27 cellular contexts compared by ENCODE assay signal in the genomic region with DNA sequence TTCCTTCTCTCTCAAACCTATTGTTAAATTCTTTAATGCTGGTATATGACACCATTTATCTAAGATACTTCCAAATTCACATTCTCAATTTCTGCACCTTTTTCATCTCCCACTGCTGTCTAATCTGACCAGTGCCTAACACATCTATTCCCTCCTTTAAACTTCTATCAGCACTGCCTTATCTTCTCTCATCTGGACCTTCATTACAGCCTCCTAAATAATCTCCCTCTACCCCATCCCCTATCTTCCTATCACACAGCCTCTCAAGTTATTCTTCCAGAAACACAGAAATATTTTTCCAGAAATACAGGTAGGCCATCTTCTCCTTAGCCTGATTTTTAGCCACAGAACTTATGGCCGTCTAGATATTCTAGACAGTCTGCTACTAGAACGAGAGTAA. TPM values are rescaled to one million over a fixed set of nuclear protein-coding genes. Genes with fewer than 3 reads are reported as not detected.
DNase-seq lines count a peak whose midpoint lies in the region; ATAC-seq and TF ChIP-seq lines count a peak whose summit lies in the region.
"Had no signal": no experiment of that assay in that cellular context is flagged by ENCODE, and none has a peak within 500 bp of the region (broad histone marks: within the 10 kb centered on the region; RNA-seq: fewer than 3 reads in every experiment).

No MANE protein-coding gene starts in this region.

- H3K4me3 ChIP-seq in Karpas-422 (ENCODE audit: low read length), result no peak overlapping the region
- no peak overlapping the region for H3K4me3 ChIP-seq in tibial artery
- H3K4me3 ChIP-seq: GM12878, MG63, PC-9, SJCRH30 had no signal

- H3K9me3 ChIP-seq in Karpas-422 (ENCODE audit: low read length) (no peaks in the 10 kb centered on the region), tibial artery (no peaks in the 10 kb centered on the region)
- H3K9me3 ChIP-seq: BE2C, MG63, SJCRH30 had no signal

- TF ChIP-seq CTCF in activated B cell treated with CpG ODN at 0.5 μM for 24 hours (IDR thresholded peaks at IDR 0.05) (no peak), tibial artery (IDR thresholded peaks at IDR 0.05) (no peak)

- H4K20me1 ChIP-seq in Karpas-422 (ENCODE audit: insufficient read depth, low read depth, low read length), result no peaks in the 10 kb centered on the region

- H3K27me3 ChIP-seq in Karpas-422 (ENCODE audit: low read length), result no peaks in the 10 kb centered on the region
- no peaks in the 10 kb centered on the region for H3K27me3 ChIP-seq in tibial artery
- H3K27me3 ChIP-seq: BE2C, MG63, SJCRH30 had no signal

- no peaks in the 10 kb centered on the region for H3K27me3 Mint-ChIP-seq in activated CD4-positive, alpha-beta T cell treated with anti-CD3 and anti-CD28 coated beads for 36 hours
- no peaks in the 10 kb centered on the region for H3K27me3 Mint-ChIP-seq in activated B cell treated with CpG ODN at 0.5 μM for 24 hours
- H3K27me3 Mint-ChIP-seq in stimulated activated memory B cell treated with anti-CD40 and anti-IgM and Interleukin-4, amounts not matched to agents 10 μg/mL and 1 μg/mL and 100 μg/mL, for 72 hours, result no peaks in the 10 kb centered on the region
- H3K27me3 Mint-ChIP-seq: CD4-positive, CD25-positive, alpha-beta regulatory T cell had no signal

- H3K27ac ChIP-seq in Karpas-422 (ENCODE audit: low read length), result 0 out of 2 replicates have a peak overlapping the region, but pooled peaks have one; percentile 32
- no peak overlapping the region for H3K27ac ChIP-seq in tibial artery
- H3K27ac ChIP-seq: 22Rv1, HL-60, PC-9, SJCRH30 had no signal

- H3K4me1 ChIP-seq in Karpas-422 (ENCODE audit: low read length), result peaks cover 73% of the 10 kb centered on the region
- H3K4me1 ChIP-seq in tibial artery, result peaks cover 0 to 17% (median 4%) of the 10 kb centered on the region in 4 donors
- H3K4me1 ChIP-seq: BE2C, SJCRH30 had no signal

- ATAC-seq in activated CD4-positive, alpha-beta T cell treated with anti-CD3 and anti-CD28 coated beads for 36 hours, result no peak
- ATAC-seq in activated B cell treated with CpG ODN at 0.5 μM for 24 hours (ENCODE audit: low read depth), result no peak
- no peak for ATAC-seq in stimulated activated memory B cell treated with anti-CD40 and anti-IgM and Interleukin-4, amounts not matched to agents 10 μg/mL and 1 μg/mL and 100 μg/mL, for 72 hours
- ATAC-seq: GM12878, Right ventricle myocardium inferior, SK-N-SH treated with all-trans-retinoic acid at 6 μM for 48 hours had no signal

- no peak overlapping the region for H2AFZ ChIP-seq in Karpas-422 (ENCODE audit: low read length)
- H2AFZ ChIP-seq: PC-9 had no signal

- peaks cover 19% of the 10 kb centered on the region for H3K36me3 Mint-ChIP-seq in activated CD4-positive, alpha-beta T cell treated with anti-CD3 and anti-CD28 coated beads for 36 hours (ENCODE audit: low read depth)
- H3K36me3 Mint-ChIP-seq in activated B cell treated with CpG ODN at 0.5 μM for 24 hours (ENCODE audit: low read depth), result peaks cover 26% of the 10 kb centered on the region
- H3K36me3 Mint-ChIP-seq in stimulated activated memory B cell treated with anti-CD40 and anti-IgM and Interleukin-4, amounts not matched to agents 10 μg/mL and 1 μg/mL and 100 μg/mL, for 72 hours, result peaks cover 8% of the 10 kb centered on the region

- DNase-seq in activated CD4-positive, alpha-beta T cell treated with anti-CD3 and anti-CD28 coated beads for 36 hours, result no peak
- no peak for DNase-seq in activated CD4-positive, alpha-beta T cell treated with anti-CD3 and anti-CD28 coated beads, Interleukin-2, amount 50 U/mL, for 4 hours
- DNase-seq in Karpas-422 (no peak), activated B cell treated with CpG ODN at 0.5 μM for 24 hours (no peak), tibial artery (no peak), H4 (ENCODE audit: low spot score) (no peak)
- DNase-seq in stimulated activated CD4-positive, alpha-beta T cell treated with anti-CD3 and anti-CD28 coated beads, Interleukin-15, amount 100 ng/mL, for 24 hours, result no peak
- DNase-seq: BE2C; CD4-positive, CD25-positive, alpha-beta regulatory T cell; EL; GDM1; MG63; NCI-H1105 treated with DMSO at 0.1 percent for 48 hours; NCI-H146; NCI-H1930; NCI-H2107; NCI-H446; NCI-H524 treated with DMSO at 0.1 percent for 48 hours; NCI-H774; PC-9; SJCRH30 had no signal

- peak overlapping the region; percentile 12 for H3K27ac Mint-ChIP-seq in activated CD4-positive, alpha-beta T cell treated with anti-CD3 and anti-CD28 coated beads for 36 hours
- peak overlapping the region; percentile 7 for H3K27ac Mint-ChIP-seq in activated B cell treated with CpG ODN at 0.5 μM for 24 hours
- peak overlapping the region; percentile 87 for H3K27ac Mint-ChIP-seq in stimulated activated memory B cell treated with anti-CD40 and anti-IgM and Interleukin-4, amounts not matched to agents 10 μg/mL and 1 μg/mL and 100 μg/mL, for 72 hours

- H3K9ac ChIP-seq in Karpas-422 (ENCODE audit: low read length), result no peak overlapping the region

- H3K36me3 ChIP-seq in Karpas-422 (ENCODE audit: insufficient read depth, low read length), result peaks cover 3% of the 10 kb centered on the region; the same call in 1 of the 2 replicates
- H3K36me3 ChIP-seq in tibial artery, result no peaks in the 10 kb centered on the region
- H3K36me3 ChIP-seq: BE2C, MG63, SJCRH30 had no signal

- H3K4me1 Mint-ChIP-seq in activated CD4-positive, alpha-beta T cell treated with anti-CD3 and anti-CD28 coated beads for 36 hours, result peaks cover 54% of the 10 kb centered on the region
- peaks cover 80% of the 10 kb centered on the region for H3K4me1 Mint-ChIP-seq in activated B cell treated with CpG ODN at 0.5 μM for 24 hours
- peaks cover 69% of the 10 kb centered on the region for H3K4me1 Mint-ChIP-seq in stimulated activated memory B cell treated with anti-CD40 and anti-IgM and Interleukin-4, amounts not matched to agents 10 μg/mL and 1 μg/mL and 100 μg/mL, for 72 hours

- peak overlapping the region; percentile 21 for H3K4me2 ChIP-seq in Karpas-422 (ENCODE audit: low read depth, low read length, poor library complexity, severe bottlenecking)
- H3K4me2 ChIP-seq: PC-9 had no signal

- CTCF ChIA-PET in activated CD4-positive, alpha-beta T cell treated with anti-CD3 and anti-CD28 coated beads for 36 hours (lab: Charles Lee), result no interaction called here
- CTCF ChIA-PET in activated B cell treated with CpG ODN at 0.5 μM for 24 hours (lab: Charles Lee), result interaction anchor here (2.0 kb wide), 1 partner anchor 14 kb away, joined by 5 read pairs; no protein-coding TSS in a partner anchor

- no peaks in the 10 kb centered on the region for H3K9me3 Mint-ChIP-seq in activated CD4-positive, alpha-beta T cell treated with anti-CD3 and anti-CD28 coated beads for 36 hours (ENCODE audit: low read depth)
- H3K9me3 Mint-ChIP-seq in activated B cell treated with CpG ODN at 0.5 μM for 24 hours, result no peaks in the 10 kb centered on the region
- H3K9me3 Mint-ChIP-seq in stimulated activated memory B cell treated with anti-CD40 and anti-IgM and Interleukin-4, amounts not matched to agents 10 μg/mL and 1 μg/mL and 100 μg/mL, for 72 hours, result no peaks in the 10 kb centered on the region
- H3K9me3 Mint-ChIP-seq: CD4-positive, CD25-positive, alpha-beta regulatory T cell had no signal

- POLR2A ChIA-PET in activated CD4-positive, alpha-beta T cell treated with anti-CD3 and anti-CD28 coated beads for 36 hours (lab: Charles Lee), result no interaction called here
- POLR2A ChIA-PET in activated B cell treated with CpG ODN at 0.5 μM for 24 hours (lab: Charles Lee), result no interaction called here

- H3K4me3 Mint-ChIP-seq in activated CD4-positive, alpha-beta T cell treated with anti-CD3 and anti-CD28 coated beads for 36 hours, result no peak overlapping the region
- H3K4me3 Mint-ChIP-seq in activated B cell treated with CpG ODN at 0.5 μM for 24 hours, result no peak overlapping the region
- H3K4me3 Mint-ChIP-seq in stimulated activated memory B cell treated with anti-CD40 and anti-IgM and Interleukin-4, amounts not matched to agents 10 μg/mL and 1 μg/mL and 100 μg/mL, for 72 hours, result no peak overlapping the region

- intact Hi-C loops in activated CD4-positive, alpha-beta T cell treated with anti-CD3 and anti-CD28 coated beads for 36 hours (cut with DNase I, micrococcal nuclease), result no loop called here
- intact Hi-C loops in activated B cell treated with CpG ODN at 0.5 μM for 24 hours (cut with micrococcal nuclease) (no loop called here), tibial artery (cut with DNase I; ENCODE audit: low total_unique reads) (no loop called here)

- H3K9me2 ChIP-seq in Karpas-422 (replicated peaks; ENCODE audit: insufficient read depth, low read length), result no peaks in the 10 kb centered on the region

- H3K79me2 ChIP-seq in Karpas-422 (ENCODE audit: low read length), result peaks cover 93% of the 10 kb centered on the region

RNA-seq across cellular contexts. Expression of a gene that starts 5.5 kb away (rescaled TPM):
- total RNA-seq in activated CD4-positive, alpha-beta T cell treated with anti-CD3 and anti-CD28 coated beads for 36 hours, result 10 to 100 TPM; 18.4 to 23.4 TPM
- 13.8 and 15.1 TPM in 2 replicates for total RNA-seq in Karpas-422 (2014; rRNA removed; shearing (Covaris generic); ENCODE audit: low replicate concordance)
- 50.3 and 51.6 TPM in 2 replicates for total RNA-seq in activated B cell treated with CpG ODN at 0.5 μM for 24 hours
- total RNA-seq in H4 (2014; rRNA removed; shearing (Covaris generic)), result 7.5 and 15.3 TPM in 2 replicates

Comparison
In these comparisons a context has a peak if more than half of its experiments do, and no peak if none do; other contexts are left out.
1. H3K27ac Mint-ChIP-seq: peak in every context shown above with its lines; median percentile 87 in stimulated activated memory B cell treated with anti-CD40 and anti-IgM and Interleukin-4, amounts not matched to agents 10 μg/mL and 1 μg/mL and 100 μg/mL, for 72 hours; 12 in activated CD4-positive, alpha-beta T cell treated with anti-CD3 and anti-CD28 coated beads for 36 hours; 7 in activated B cell treated with CpG ODN at 0.5 μM for 24 hours.